ENCODE assay signal across 8 cellular contexts in the genomic region with DNA sequence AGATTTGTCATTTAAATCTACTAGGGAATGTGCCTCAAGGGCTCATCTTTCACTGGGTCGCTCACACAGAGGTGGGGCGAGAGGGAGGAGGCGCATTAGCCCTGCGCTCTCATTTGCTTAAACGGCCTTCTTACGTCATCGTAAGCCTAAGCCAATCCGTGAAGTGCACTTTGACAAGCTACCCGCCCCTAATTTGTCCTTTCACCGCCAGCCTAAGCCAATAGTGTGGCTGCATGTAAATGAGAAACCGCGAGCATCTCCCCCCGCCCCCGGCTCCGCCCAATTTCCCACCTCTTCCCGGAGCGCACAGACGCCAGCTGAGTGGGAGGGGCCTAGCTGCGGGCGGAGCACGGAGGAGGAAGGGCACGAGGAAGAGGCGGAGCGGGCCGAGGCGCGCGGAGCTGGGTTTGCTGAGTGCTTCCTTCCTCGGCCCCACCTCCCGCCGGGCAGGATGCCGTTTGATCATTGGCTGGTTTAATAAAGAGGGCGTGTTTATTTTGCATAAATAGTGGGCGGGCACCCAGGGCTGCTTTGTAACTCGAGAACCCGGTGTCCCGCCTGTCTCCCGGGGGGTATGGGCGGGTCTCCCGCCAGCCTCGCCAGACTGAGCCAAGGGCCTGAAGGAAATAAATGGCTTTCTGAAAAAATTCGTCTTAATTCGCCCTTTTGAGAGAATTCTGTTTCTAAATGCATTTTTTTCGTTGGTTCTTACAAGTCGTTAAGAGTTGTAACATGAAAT.
DNase-seq lines count a peak whose midpoint lies in the region; ATAC-seq lines count a peak whose summit lies in the region.

No MANE protein-coding gene starts in this region.

- POLR2A ChIA-PET in activated CD4-positive, alpha-beta memory T cell treated with anti-CD3 and anti-CD28 coated beads, Interleukin-2, amount 10 ng/mL, durations not matched to agents 7 days and 5 days (lab: Charles Lee) = interaction anchor here (0.8 to 1.3 kb wide), 4 partner anchors 12 to 339 kb away, joined by 3 to 4 read pairs (median 4); a partner anchor contains a TSS
- POLR2A ChIA-PET in naive thymus-derived CD4-positive, alpha-beta T cell (lab: Charles Lee) = interaction anchor here (0.7 to 1.6 kb wide), 2 partner anchors 11 to 798 kb away, joined by 3 to 4 read pairs; no protein-coding TSS in a partner anchor

- DNase-seq in D341Med (ENCODE audit: low spot score) = peak; percentile 95
- DNase-seq in HS-27A (ENCODE audit: low read depth) = peak; percentile 93
- peak; percentile 100 for DNase-seq in NCI-H82 (lab: John Stamatoyannopoulos, UW)
- DNase-seq in activated CD4-positive, alpha-beta memory T cell treated with anti-CD3 and anti-CD28 coated beads, Interleukin-2, amount 10 ng/mL, durations not matched to agents 7 days and 5 days = peak; percentile 99
- DNase-seq in effector memory CD8-positive, alpha-beta T cell = peak; percentile 57 to 66 (median 65)
- peak; percentile 32 to 95 (median 49) for DNase-seq in naive thymus-derived CD4-positive, alpha-beta T cell

- peak; percentile 92 for ATAC-seq in GM21423 (IDR thresholded peaks at IDR 0.05; ENCODE audit: unreplicated experiment)
- peak; percentile 85 for ATAC-seq in effector memory CD8-positive, alpha-beta T cell (replicated peaks)
- ATAC-seq in naive thymus-derived CD4-positive, alpha-beta T cell = peak; percentile 93

- H3K36me3 ChIP-seq in naive thymus-derived CD4-positive, alpha-beta T cell (ENCODE audit: control insufficient read depth in 2 of 3, insufficient read depth in 3 of 3, low read length in 3 of 3) = no peaks in the 10 kb centered on the region

- intact Hi-C loops in naive thymus-derived CD4-positive, alpha-beta T cell (cut with micrococcal nuclease) = loop anchor here in 1 of 2 donors (1.0 to 10.0 kb wide), 12 partner anchors 30 to 1800 kb away; a partner anchor contains a TSS

- H3K4me3 ChIP-seq in naive thymus-derived CD4-positive, alpha-beta T cell (ENCODE audit: low read length) = peak overlapping the region; percentile 4

- CTCF ChIA-PET in activated CD4-positive, alpha-beta memory T cell treated with anti-CD3 and anti-CD28 coated beads, Interleukin-2, amount 10 ng/mL, durations not matched to agents 7 days and 5 days (lab: Charles Lee) = interaction anchor here (0.8 to 1.9 kb wide), 9 partner anchors 8 to 1299 kb away, joined by 3 to 23 read pairs (median 4); no protein-coding TSS in a partner anchor
- CTCF ChIA-PET in naive thymus-derived CD4-positive, alpha-beta T cell (lab: Charles Lee) = interaction anchor here (0.9 kb wide), 1 partner anchor 33 kb away, joined by 4 read pairs; no protein-coding TSS in a partner anchor

- H3K27ac ChIP-seq in naive thymus-derived CD4-positive, alpha-beta T cell (ENCODE audit: low read depth, low read length) = no peak overlapping the region

- H3K9me3 Mint-ChIP-seq in activated CD4-positive, alpha-beta memory T cell treated with anti-CD3 and anti-CD28 coated beads, Interleukin-2, amount 10 ng/mL, durations not matched to agents 7 days and 5 days = no peaks in the 10 kb centered on the region
- peaks cover 1 to 10% of the 10 kb centered on the region in 2 donors for H3K9me3 Mint-ChIP-seq in effector memory CD8-positive, alpha-beta T cell
- H3K9me3 Mint-ChIP-seq in naive thymus-derived CD4-positive, alpha-beta T cell = peaks cover 4 to 51% (median 20%) of the 10 kb centered on the region in 11 donors
- H3K9me3 Mint-ChIP-seq in stimulated activated naive CD8-positive, alpha-beta T cell treated with anti-CD3 and anti-CD28 coated beads, Interleukin-15, Interleukin-2, amounts not matched to agents 100 ng/mL and 50 ng/mL, for 24 hours = no peaks in the 10 kb centered on the region

- H3K4me1 ChIP-seq in naive thymus-derived CD4-positive, alpha-beta T cell (ENCODE audit: control insufficient read depth in 2 of 2, insufficient read depth in 2 of 2, low read length in 2 of 2) = peaks cover 0 to 6% of the 10 kb centered on the region in 2 donors

- peak overlapping the region; percentile 62 for H3K27ac Mint-ChIP-seq in activated CD4-positive, alpha-beta memory T cell treated with anti-CD3 and anti-CD28 coated beads, Interleukin-2, amount 10 ng/mL, durations not matched to agents 7 days and 5 days
- H3K27ac Mint-ChIP-seq in effector memory CD8-positive, alpha-beta T cell = peak overlapping the region; percentile 39 to 84
- peak overlapping the region in 8 of 9 donors; percentile 14 to 88 (median 84) for H3K27ac Mint-ChIP-seq in naive thymus-derived CD4-positive, alpha-beta T cell
- peak overlapping the region; percentile 83 for H3K27ac Mint-ChIP-seq in stimulated activated naive CD8-positive, alpha-beta T cell treated with anti-CD3 and anti-CD28 coated beads, Interleukin-15, Interleukin-2, amounts not matched to agents 100 ng/mL and 50 ng/mL, for 24 hours

- H3K36me3 Mint-ChIP-seq in activated CD4-positive, alpha-beta memory T cell treated with anti-CD3 and anti-CD28 coated beads, Interleukin-2, amount 10 ng/mL, durations not matched to agents 7 days and 5 days (ENCODE audit: low read depth) = peaks cover 2% of the 10 kb centered on the region
- peaks cover 50% of the 10 kb centered on the region for H3K36me3 Mint-ChIP-seq in effector memory CD8-positive, alpha-beta T cell (ENCODE audit: insufficient read depth)
- H3K36me3 Mint-ChIP-seq in naive thymus-derived CD4-positive, alpha-beta T cell = peaks cover 0 to 25% (median 0%) of the 10 kb centered on the region in 5 donors
- H3K36me3 Mint-ChIP-seq in stimulated activated naive CD8-positive, alpha-beta T cell treated with anti-CD3 and anti-CD28 coated beads, Interleukin-15, Interleukin-2, amounts not matched to agents 100 ng/mL and 50 ng/mL, for 24 hours (ENCODE audit: low read depth) = peaks cover 4% of the 10 kb centered on the region

- peaks cover 35 to 87% of the 10 kb centered on the region in 2 donors for H3K27me3 ChIP-seq in naive thymus-derived CD4-positive, alpha-beta T cell (ENCODE audit: control insufficient read depth in 2 of 2, insufficient read depth in 2 of 2, low read length in 2 of 2)

- peaks cover 71% of the 10 kb centered on the region for H3K27me3 Mint-ChIP-seq in activated CD4-positive, alpha-beta memory T cell treated with anti-CD3 and anti-CD28 coated beads, Interleukin-2, amount 10 ng/mL, durations not matched to agents 7 days and 5 days
- peaks cover 47 to 51% of the 10 kb centered on the region in 2 donors for H3K27me3 Mint-ChIP-seq in effector memory CD8-positive, alpha-beta T cell
- peaks cover 22 to 82% (median 62%) of the 10 kb centered on the region in 5 donors for H3K27me3 Mint-ChIP-seq in naive thymus-derived CD4-positive, alpha-beta T cell
- peaks cover 27% of the 10 kb centered on the region for H3K27me3 Mint-ChIP-seq in stimulated activated naive CD8-positive, alpha-beta T cell treated with anti-CD3 and anti-CD28 coated beads, Interleukin-15, Interleukin-2, amounts not matched to agents 100 ng/mL and 50 ng/mL, for 24 hours

- H3K9me3 ChIP-seq in naive thymus-derived CD4-positive, alpha-beta T cell (ENCODE audit: control insufficient read depth in 2 of 3, low read length in 3 of 3) = peaks cover 0 to 28% (median 0%) of the 10 kb centered on the region in 3 experiments

- peaks cover 45% of the 10 kb centered on the region for H3K4me1 Mint-ChIP-seq in activated CD4-positive, alpha-beta memory T cell treated with anti-CD3 and anti-CD28 coated beads, Interleukin-2, amount 10 ng/mL, durations not matched to agents 7 days and 5 days
- H3K4me1 Mint-ChIP-seq in effector memory CD8-positive, alpha-beta T cell (ENCODE audit: low read depth in 2 of 2) = peaks cover 7 to 10% of the 10 kb centered on the region in 2 donors
- H3K4me1 Mint-ChIP-seq in naive thymus-derived CD4-positive, alpha-beta T cell = peaks cover 8 to 46% (median 20%) of the 10 kb centered on the region in 7 donors
- peaks cover 22% of the 10 kb centered on the region for H3K4me1 Mint-ChIP-seq in stimulated activated naive CD8-positive, alpha-beta T cell treated with anti-CD3 and anti-CD28 coated beads, Interleukin-15, Interleukin-2, amounts not matched to agents 100 ng/mL and 50 ng/mL, for 24 hours (ENCODE audit: low read depth)

- H3K4me3 Mint-ChIP-seq in activated CD4-positive, alpha-beta memory T cell treated with anti-CD3 and anti-CD28 coated beads, Interleukin-2, amount 10 ng/mL, durations not matched to agents 7 days and 5 days = peak overlapping the region; percentile 67
- peak overlapping the region; percentile 67 to 78 for H3K4me3 Mint-ChIP-seq in effector memory CD8-positive, alpha-beta T cell
- peak overlapping the region in 8 of 10 donors; percentile 38 to 87 (median 61) for H3K4me3 Mint-ChIP-seq in naive thymus-derived CD4-positive, alpha-beta T cell
- H3K4me3 Mint-ChIP-seq in stimulated activated naive CD8-positive, alpha-beta T cell treated with anti-CD3 and anti-CD28 coated beads, Interleukin-15, Interleukin-2, amounts not matched to agents 100 ng/mL and 50 ng/mL, for 24 hours = peak overlapping the region; percentile 69

Comparison
In these comparisons a context has a peak if more than half of its experiments do, and no peak if none do; other contexts are left out.
1. DNase-seq: peak in every context shown above with its lines; median percentile 100 in NCI-H82; 99 in activated CD4-positive, alpha-beta memory T cell treated with anti-CD3 and anti-CD28 coated beads, Interleukin-2, amount 10 ng/mL, durations not matched to agents 7 days and 5 days; 95 in D341Med; 93 in HS-27A; 65 in effector memory CD8-positive, alpha-beta T cell; 49 in naive thymus-derived CD4-positive, alpha-beta T cell.